Comparison of ENCODE assay signal across 29 cellular contexts in genomic region chr14:37813746-37814145, GRCh38.
"Had no signal": no experiment of that assay in that cellular context is flagged by ENCODE, and none has a peak within 500 bp of the region (broad histone marks: within the 10 kb centered on the region; RNA-seq: fewer than 3 reads in every experiment).

No MANE protein-coding gene starts in this region.

- H3K4me3 ChIP-seq: coronary artery, esophagus squamous epithelium, lower lobe of right lung, pancreas, right lobe of liver, smooth muscle cell, stomach, thyroid gland, vagina had no signal

- H3K36me3 Mint-ChIP-seq: immature natural killer cell; naive B cell; natural killer cell treated with Interleukin-12 subunit alpha and Interleukin-12 subunit beta and Interleukin-15 and Interleukin-18, amount 100 ng/mL, for 72 hours; stimulated activated effector memory CD8-positive, alpha-beta T cell treated with anti-CD3 and anti-CD28 coated beads, Interleukin-12 subunit alpha, Interleukin-12 subunit beta, amount 100 ng/mL, for 72 hours had no signal

- H3K4me1 ChIP-seq: lower lobe of right lung, pancreas, stomach, thyroid gland, vagina had no signal

- H3K27ac Mint-ChIP-seq: immature natural killer cell; naive B cell; natural killer cell treated with Interleukin-12 subunit alpha and Interleukin-12 subunit beta and Interleukin-15 and Interleukin-18, amount 100 ng/mL, for 72 hours; progenitor cell of endocrine pancreas; stimulated activated effector memory CD8-positive, alpha-beta T cell treated with anti-CD3 and anti-CD28 coated beads, Interleukin-12 subunit alpha, Interleukin-12 subunit beta, amount 100 ng/mL, for 72 hours had no signal

- H3K9me3 ChIP-seq: esophagus squamous epithelium, lower lobe of right lung, neutrophil, pancreas, right lobe of liver, stomach, thyroid gland, vagina had no signal

- H3K27ac ChIP-seq: coronary artery, esophagus squamous epithelium, lower lobe of right lung, neutrophil, pancreas, right lobe of liver, stomach, thyroid gland, vagina had no signal

- H3K4me2 ChIP-seq: smooth muscle cell had no signal

- H3K9me3 Mint-ChIP-seq: neural crest cell had no signal

- H3K4me1 Mint-ChIP-seq: immature natural killer cell; naive B cell; stimulated activated effector memory CD8-positive, alpha-beta T cell treated with anti-CD3 and anti-CD28 coated beads, Interleukin-12 subunit alpha, Interleukin-12 subunit beta, amount 100 ng/mL, for 72 hours had no signal

- H3K27me3 ChIP-seq: esophagus squamous epithelium, neutrophil, pancreas, right lobe of liver, stomach, thyroid gland, vagina had no signal

- FAIRE-seq: endothelial cell of umbilical vein, frontal cortex, keratinocyte, pancreas had no signal

- H3K27me3 Mint-ChIP-seq: natural killer cell treated with Interleukin-12 subunit alpha and Interleukin-12 subunit beta and Interleukin-15 and Interleukin-18, amount 100 ng/mL, for 72 hours; progenitor cell of endocrine pancreas had no signal

- DNase-seq: dermis blood vessel endothelial cell; effector memory CD4-positive, alpha-beta T cell; erythroblast; esophagus squamous epithelium; hypothalamus; immature natural killer cell; left ventricle myocardium superior; lower lobe of right lung; naive B cell; pancreas; right lobe of liver; stimulated activated CD4-positive, alpha-beta T cell treated with anti-CD3 and anti-CD28 coated beads, Interleukin-12 subunit alpha, Interleukin-12 subunit beta, amount 100 ng/mL, for 4 hours; stimulated activated CD4-positive, alpha-beta T cell treated with anti-CD3 and anti-CD28 coated beads, Interleukin-1b, Interleukin-23, amount 100 ng/mL, for 48 hours; stimulated activated CD4-positive, alpha-beta T cell treated with anti-CD3 and anti-CD28 coated beads, Interleukin-4, amount 100 ng/mL, for 1 hour; stimulated activated naive CD4-positive, alpha-beta T cell treated with Interleukin-2 at 50 U/mL for 16 hours; stomach; thyroid gland; trophoblast cell had no signal

- H3K36me3 ChIP-seq: esophagus squamous epithelium, lower lobe of right lung, neutrophil, pancreas, right lobe of liver, stomach, thyroid gland, vagina had no signal

- H3K4me3 Mint-ChIP-seq: immature natural killer cell; naive B cell; natural killer cell treated with Interleukin-12 subunit alpha and Interleukin-12 subunit beta and Interleukin-15 and Interleukin-18, amount 100 ng/mL, for 72 hours; neural crest cell; stimulated activated effector memory CD8-positive, alpha-beta T cell treated with anti-CD3 and anti-CD28 coated beads, Interleukin-12 subunit alpha, Interleukin-12 subunit beta, amount 100 ng/mL, for 72 hours had no signal
